Comparison of ENCODE assay signal across 1 cellular context in the genomic region with DNA sequence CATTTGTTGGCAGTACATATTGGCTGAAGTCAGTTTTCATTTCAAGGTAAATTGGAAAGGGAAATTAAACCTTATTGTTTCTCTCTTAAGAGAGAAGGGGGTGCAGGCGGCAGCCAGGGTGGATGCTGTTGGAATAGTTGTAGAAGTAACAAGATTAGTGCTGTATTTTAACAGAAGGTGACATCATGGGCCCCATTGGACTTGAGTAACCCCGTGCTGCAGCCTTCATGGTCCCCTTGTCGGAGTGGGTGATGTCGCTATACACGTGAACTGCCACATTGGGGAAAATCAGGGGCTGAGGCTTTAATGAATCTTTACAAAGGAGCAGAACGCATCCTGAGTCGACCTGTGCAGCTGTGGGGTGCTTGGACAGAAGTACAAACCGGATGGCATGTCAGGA.
A peak's percentile ranks its signal among the peaks of the same experiment; 100 is the strongest.
TF ChIP-seq lines count a peak whose summit lies in the region.

No MANE protein-coding gene starts in this region.

TF ChIP-seq in GM12878, 131 proteins besides CTCF, POLR2A, EP300 and RAD21:
- peak in 1 of 2 experiments; percentile 22; a peak in 1 of 4 replicates for TF ChIP-seq BHLHE40 (IDR thresholded peaks at IDR 0.05; ENCODE audit: borderline replicate concordance in 1 of 2, low read depth in 2 of 2, low read length in 1 of 2)
- TF ChIP-seq IKZF1 (conservative IDR thresholded peaks at IDR 0.05), result no peak; the same call in 1 of the 2 replicates
- peak; percentile 63; the same call in 1 of the 2 replicates for TF ChIP-seq ATF7 (IDR thresholded peaks at IDR 0.05; ENCODE audit: low read depth)
